ENCODE assay signal across 2 cellular contexts in the genomic region with DNA sequence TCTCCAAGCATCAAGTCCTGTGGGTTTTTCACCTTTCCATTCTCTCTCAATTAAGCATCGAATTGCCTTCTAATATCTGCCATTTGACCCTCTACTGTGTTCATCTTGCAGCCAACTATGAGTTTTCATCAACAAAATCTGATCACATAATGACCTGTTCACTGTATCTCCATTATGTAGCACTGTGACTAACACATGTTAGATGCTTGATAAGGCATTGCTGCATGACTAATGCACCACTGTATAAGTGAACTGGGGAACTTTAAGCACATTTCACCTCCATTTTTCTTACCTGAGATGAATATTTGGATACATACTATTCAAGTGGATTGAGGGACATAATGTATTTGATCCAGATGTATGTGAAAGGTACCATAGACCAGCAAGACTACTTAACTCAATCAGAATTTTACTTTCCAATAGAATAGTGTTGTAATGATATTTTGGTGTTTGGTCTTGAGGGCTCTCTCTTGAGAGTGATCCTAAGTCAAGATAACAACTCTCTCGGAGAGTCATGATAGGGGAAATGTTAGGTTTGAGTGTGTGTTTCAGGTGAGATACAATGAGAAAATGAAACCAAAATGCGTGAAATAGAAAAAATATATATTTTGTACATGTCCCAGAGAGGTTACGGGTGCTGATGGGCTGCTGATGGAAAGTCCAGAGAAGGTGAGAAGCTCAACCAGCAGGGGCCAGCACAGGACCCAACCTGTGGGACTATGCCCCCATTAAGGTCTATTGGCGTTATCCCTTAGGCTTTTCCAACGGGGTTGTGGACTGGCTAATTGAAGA.
TF ChIP-seq lines count a peak whose summit lies in the region.

No MANE protein-coding gene starts in this region.

TF ChIP-seq in HCT116, 20 proteins besides CTCF, POLR2A, EP300 and RAD21 (continued from another document):
- TF ChIP-seq, protein P1, sequence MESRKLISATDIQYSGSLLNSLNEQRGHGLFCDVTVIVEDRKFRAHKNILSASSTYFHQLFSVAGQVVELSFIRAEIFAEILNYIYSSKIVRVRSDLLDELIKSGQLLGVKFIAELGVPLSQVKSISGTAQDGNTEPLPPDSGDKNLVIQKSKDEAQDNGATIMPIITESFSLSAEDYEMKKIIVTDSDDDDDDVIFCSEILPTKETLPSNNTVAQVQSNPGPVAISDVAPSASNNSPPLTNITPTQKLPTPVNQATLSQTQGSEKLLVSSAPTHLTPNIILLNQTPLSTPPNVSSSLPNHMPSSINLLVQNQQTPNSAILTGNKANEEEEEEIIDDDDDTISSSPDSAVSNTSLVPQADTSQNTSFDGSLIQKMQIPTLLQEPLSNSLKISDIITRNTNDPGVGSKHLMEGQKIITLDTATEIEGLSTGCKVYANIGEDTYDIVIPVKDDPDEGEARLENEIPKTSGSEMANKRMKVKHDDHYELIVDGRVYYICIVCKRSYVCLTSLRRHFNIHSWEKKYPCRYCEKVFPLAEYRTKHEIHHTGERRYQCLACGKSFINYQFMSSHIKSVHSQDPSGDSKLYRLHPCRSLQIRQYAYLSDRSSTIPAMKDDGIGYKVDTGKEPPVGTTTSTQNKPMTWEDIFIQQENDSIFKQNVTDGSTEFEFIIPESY (IDR thresholded peaks at IDR 0.05; ENCODE audit: extremely low read depth, insufficient replicate concordance, low read length), result no peak
- peak; percentile 44 for TF ChIP-seq MAX (IDR thresholded peaks at IDR 0.05)
- peak; percentile 51; the same call in 1 of the 2 replicates for TF ChIP-seq CBX3 (IDR thresholded peaks at IDR 0.05; ENCODE audit: low read depth)
- no peak for TF ChIP-seq CEBPB (IDR thresholded peaks at IDR 0.05; ENCODE audit: low read depth)
- TF ChIP-seq FOSL1 (IDR thresholded peaks at IDR 0.05; ENCODE audit: low read depth), result peak; percentile 41; the same call in 1 of the 2 replicates
- TF ChIP-seq ELF1 (IDR thresholded peaks at IDR 0.05; ENCODE audit: borderline replicate concordance, low read depth), result no peak

TF ChIP-seq in WTC11, 78 proteins besides CTCF, POLR2A, EP300 and RAD21 (continued from another document):
- TF ChIP-seq AFF4 (CRISPR knock-in tag; IDR thresholded peaks at IDR 0.05; ENCODE audit: borderline replicate concordance), result no peak
- TF ChIP-seq SP1 (CRISPR knock-in tag; conservative IDR thresholded peaks at IDR 0.05), result no peak
- TF ChIP-seq ATF1 (CRISPR knock-in tag; IDR thresholded peaks at IDR 0.05), result no peak
- TF ChIP-seq JAZF1 (CRISPR knock-in tag; IDR thresholded peaks at IDR 0.05), result no peak
- no peak for TF ChIP-seq ERG (CRISPR knock-in tag; IDR thresholded peaks at IDR 0.05)
- TF ChIP-seq FOXP4 (CRISPR knock-in tag; IDR thresholded peaks at IDR 0.05), result no peak
